In genomic region chrX:46628406-46629371, GRCh38 we compare ENCODE assay signal across 8 cellular contexts. TPM values are rescaled to one million over a fixed set of nuclear protein-coding genes. Genes with fewer than 3 reads are reported as not detected.
DNase-seq lines count a peak whose midpoint lies in the region; ATAC-seq lines count a peak whose summit lies in the region.

No MANE protein-coding gene starts in this region.

- peak overlapping the region; percentile 69 for H3K27ac Mint-ChIP-seq in activated naive CD8-positive, alpha-beta T cell treated with anti-CD3 and anti-CD28 coated beads for 36 hours
- H3K27ac Mint-ChIP-seq in naive B cell, result peak overlapping the region; percentile 23 to 94 (median 80)
- peak overlapping the region in 1 of 2 donors; percentile 36 for H3K27ac Mint-ChIP-seq in T-cell

- no peak overlapping the region for H3K4me3 Mint-ChIP-seq in activated naive CD8-positive, alpha-beta T cell treated with anti-CD3 and anti-CD28 coated beads for 36 hours
- H3K4me3 Mint-ChIP-seq in naive B cell (peak overlapping the region in 6 of 8 donors; percentile 19 to 71 (median 44)), T-cell (no peak overlapping the region)

- H3K27me3 Mint-ChIP-seq in activated naive CD8-positive, alpha-beta T cell treated with anti-CD3 and anti-CD28 coated beads for 36 hours, result peaks cover 2% of the 10 kb centered on the region
- H3K27me3 Mint-ChIP-seq in naive B cell (no peaks in the 10 kb centered on the region), T-cell (peaks cover 0 to 19% of the 10 kb centered on the region in 2 donors)

- peaks cover 40% of the 10 kb centered on the region for H3K36me3 Mint-ChIP-seq in activated naive CD8-positive, alpha-beta T cell treated with anti-CD3 and anti-CD28 coated beads for 36 hours
- H3K36me3 Mint-ChIP-seq in naive B cell (peaks cover 5 to 7% of the 10 kb centered on the region in 2 donors), T-cell (peaks cover 7% of the 10 kb centered on the region)

- POLR2A ChIA-PET in T-cell (lab: Charles Lee), result interaction anchor here in 1 of 2 donors (0.7 kb wide), 1 partner anchor 1718 kb away, joined by 3 read pairs; no protein-coding TSS in a partner anchor

- peak; percentile 81 for ATAC-seq in GM19397 (IDR thresholded peaks at IDR 0.05; ENCODE audit: unreplicated experiment)
- peak; percentile 86 for ATAC-seq in HG03354 (IDR thresholded peaks at IDR 0.05; ENCODE audit: poor library complexity, severe bottlenecking, unreplicated experiment)
- peak; percentile 56 to 60 for ATAC-seq in naive B cell (ENCODE audit: low read depth in 2 of 2)
- ATAC-seq in T-cell (replicated peaks in 1 of 4), result no peak

- H3K4me1 Mint-ChIP-seq in activated naive CD8-positive, alpha-beta T cell treated with anti-CD3 and anti-CD28 coated beads for 36 hours, result peaks cover 14% of the 10 kb centered on the region
- H3K4me1 Mint-ChIP-seq in naive B cell (peaks cover 33 to 44% (median 37%) of the 10 kb centered on the region in 3 donors), T-cell (peaks cover 18 to 31% (median 24%) of the 10 kb centered on the region in 3 donors)

- CTCF ChIA-PET in T-cell (lab: Charles Lee), result no interaction called here

- DNase-seq in GM03348 (ENCODE audit: low spot score), result peak; percentile 27
- DNase-seq in activated naive CD8-positive, alpha-beta T cell treated with anti-CD3 and anti-CD28 coated beads for 36 hours, result peak; percentile 34
- peak; percentile 5 for DNase-seq in naive B cell
- DNase-seq in T-cell, result no peak
- DNase-seq in NCI-H1694 (lab: John Stamatoyannopoulos, UW), result no peak
- no peak for DNase-seq in NCI-H1417 treated with DMSO at 0.1 percent for 48 hours (lab: John Stamatoyannopoulos, UW)

- H3K9me3 Mint-ChIP-seq in activated naive CD8-positive, alpha-beta T cell treated with anti-CD3 and anti-CD28 coated beads for 36 hours, result peaks cover 2% of the 10 kb centered on the region
- H3K9me3 Mint-ChIP-seq in naive B cell (peaks cover 0 to 4% (median 0%) of the 10 kb centered on the region in 7 donors), T-cell (no peaks in the 10 kb centered on the region)

RNA-seq across cellular contexts. Expression of gene CHST7, which starts 55.1 kb away (rescaled TPM):
- total RNA-seq in activated naive CD8-positive, alpha-beta T cell treated with anti-CD3 and anti-CD28 coated beads for 36 hours, result 1 to 10 TPM; 1.5 to 1.7 TPM
- 1 to 10 TPM in 3 of 6 donors, under 1 TPM in 3; 0.88 to 2.4 (median 1.0) TPM for polyA plus RNA-seq in naive B cell (ENCODE audit: low read depth in 6 of 6)
- 1 to 10 TPM; 3.3 to 8.0 (median 6.4) TPM for total RNA-seq in T-cell

Comparison
In these comparisons a context has a peak if more than half of its experiments do, and no peak if none do; other contexts are left out.
1. DNase-seq: peak in GM03348 (single experiment), activated naive CD8-positive, alpha-beta T cell treated with anti-CD3 and anti-CD28 coated beads for 36 hours (single experiment) and naive B cell (single experiment); none in T-cell (0 of 34), NCI-H1694 (single experiment) and NCI-H1417 treated with DMSO at 0.1 percent for 48 hours (single experiment).
2. ATAC-seq: peak in GM19397 (single experiment), HG03354 (single experiment) and naive B cell (2 of 2); none in T-cell (0 of 4).
3. H3K4me3 Mint-ChIP-seq: peak in naive B cell (6 of 8); none in activated naive CD8-positive, alpha-beta T cell treated with anti-CD3 and anti-CD28 coated beads for 36 hours (single experiment) and T-cell (0 of 3).